ENCODE assay signal across 2 cellular contexts in the genomic region with DNA sequence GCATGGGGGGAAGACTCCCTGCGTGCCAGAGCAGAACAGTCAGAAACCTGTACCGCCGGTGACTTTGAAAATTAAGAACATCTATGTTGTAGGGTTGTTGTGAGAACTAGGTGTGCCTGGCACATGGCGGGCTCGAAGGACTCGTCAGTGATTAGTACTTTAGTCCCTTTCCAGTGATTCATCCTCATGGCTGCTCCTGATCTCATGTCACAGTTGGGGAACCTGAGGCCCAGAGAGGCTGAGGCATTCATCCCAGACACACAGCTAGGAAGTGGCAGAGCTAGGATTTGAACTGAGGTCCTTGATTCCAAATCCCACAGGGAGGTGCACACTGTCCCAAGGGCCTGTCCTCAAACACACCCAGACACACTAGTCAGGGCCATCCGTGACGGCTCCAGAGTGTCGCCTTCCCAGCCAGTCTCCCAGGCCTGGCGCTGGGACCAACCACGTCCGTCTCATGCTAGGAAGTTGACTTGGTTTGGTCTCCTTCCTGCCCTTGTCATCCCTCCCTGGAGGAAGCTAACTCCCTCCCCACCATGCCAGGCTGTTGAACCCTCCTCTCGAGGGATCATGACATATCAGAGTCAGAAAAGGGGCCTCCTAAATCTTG.
TF ChIP-seq lines count a peak whose summit lies in the region.

No MANE protein-coding gene starts in this region.

TF ChIP-seq in IMR-90, 13 proteins besides CTCF, POLR2A, EP300 and RAD21:
- TF ChIP-seq MXI1 (IDR thresholded peaks at IDR 0.05; ENCODE audit: borderline replicate concordance, low read depth, low read length) (no peak), BHLHE40 (IDR thresholded peaks at IDR 0.05; ENCODE audit: low read depth, low read length) (no peak), MAZ (IDR thresholded peaks at IDR 0.05; ENCODE audit: borderline replicate concordance, low read depth, low read length) (no peak), NFE2L2 (IDR thresholded peaks at IDR 0.05; ENCODE audit: low read depth, low read length) (no peak), RFX5 (IDR thresholded peaks at IDR 0.05; ENCODE audit: low read depth, low read length) (no peak), CEBPB (IDR thresholded peaks at IDR 0.05; ENCODE audit: low read depth, low read length) (no peak), SMC3 (IDR thresholded peaks at IDR 0.05; ENCODE audit: low read depth, low read length) (no peak), CHD1 (IDR thresholded peaks at IDR 0.05; ENCODE audit: low read depth, low read length) (no peak), FOS (IDR thresholded peaks at IDR 0.05; ENCODE audit: low read depth, low read length) (no peak), RCOR1 (IDR thresholded peaks at IDR 0.05; ENCODE audit: insufficient replicate concordance, low read length) (no peak)
- TF ChIP-seq, protein P1, sequence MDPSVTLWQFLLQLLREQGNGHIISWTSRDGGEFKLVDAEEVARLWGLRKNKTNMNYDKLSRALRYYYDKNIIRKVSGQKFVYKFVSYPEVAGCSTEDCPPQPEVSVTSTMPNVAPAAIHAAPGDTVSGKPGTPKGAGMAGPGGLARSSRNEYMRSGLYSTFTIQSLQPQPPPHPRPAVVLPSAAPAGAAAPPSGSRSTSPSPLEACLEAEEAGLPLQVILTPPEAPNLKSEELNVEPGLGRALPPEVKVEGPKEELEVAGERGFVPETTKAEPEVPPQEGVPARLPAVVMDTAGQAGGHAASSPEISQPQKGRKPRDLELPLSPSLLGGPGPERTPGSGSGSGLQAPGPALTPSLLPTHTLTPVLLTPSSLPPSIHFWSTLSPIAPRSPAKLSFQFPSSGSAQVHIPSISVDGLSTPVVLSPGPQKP (IDR thresholded peaks at IDR 0.05; ENCODE audit: borderline replicate concordance, low read depth, low read length) = no peak

TF ChIP-seq in endothelial cell of umbilical vein, 7 proteins besides CTCF, POLR2A, EP300 and RAD21:
- TF ChIP-seq POLR2AphosphoS5 (IDR thresholded peaks at IDR 0.05; ENCODE audit: insufficient read depth, low read depth, low read length) (no peak), JUN (IDR thresholded peaks at IDR 0.05; ENCODE audit: borderline replicate concordance, insufficient read depth, insufficient read length, low read depth) (no peak), FOS (IDR thresholded peaks at IDR 0.05; ENCODE audit: borderline replicate concordance, insufficient read depth, low read length) (no peak)
TF ChIP-seq in endothelial cell of umbilical vein: peak in this region for 0.
